ENCODE assay signal across 1 cellular context in genomic region chr17:7852262-7852670, GRCh38.
TF ChIP-seq lines count a peak whose summit lies in the region.

No MANE protein-coding gene starts in this region.

TF ChIP-seq in HepG2, 621 proteins besides CTCF, POLR2A, EP300 and RAD21:
- no peak for TF ChIP-seq ZNF576 (CRISPR knock-in tag; IDR thresholded peaks at IDR 0.05)
- no peak for TF ChIP-seq ZNF841 (CRISPR knock-in tag; IDR thresholded peaks at IDR 0.05; ENCODE audit: borderline replicate concordance)
- 0 out of 2 replicates have a peak, but pooled peaks have one; percentile 12 for TF ChIP-seq ZNF598 (CRISPR knock-in tag; IDR thresholded peaks at IDR 0.05; ENCODE audit: borderline replicate concordance)
- 0 out of 2 replicates have a peak, but pooled peaks have one; percentile 8 for TF ChIP-seq EEA1 (CRISPR knock-in tag; IDR thresholded peaks at IDR 0.05; ENCODE audit: borderline replicate concordance)
